Comparison of ENCODE assay signal across 10 cellular contexts in genomic region chr6:134169881-134170486, GRCh38.
DNase-seq lines count a peak whose midpoint lies in the region; ATAC-seq and TF ChIP-seq lines count a peak whose summit lies in the region.
"Had no signal": no experiment of that assay in that cellular context is flagged by ENCODE, and none has a peak within 500 bp of the region (broad histone marks: within the 10 kb centered on the region; RNA-seq: fewer than 3 reads in every experiment).

No MANE protein-coding gene starts in this region.

- H3K4me3 Mint-ChIP-seq in activated CD8-positive, alpha-beta memory T cell treated with anti-CD3 and anti-CD28 coated beads, Interleukin-2, amount 10 ng/mL, durations not matched to agents 7 days and 5 days: no peak overlapping the region

- H3K36me3 ChIP-seq in BJ (ENCODE audit: control insufficient read depth, insufficient read depth, low read length): peaks cover 17% of the 10 kb centered on the region
- peaks cover 54% of the 10 kb centered on the region for H3K36me3 ChIP-seq in SU-DHL-6 (ENCODE audit: low read length)
- H3K36me3 ChIP-seq in parathyroid adenoma (ENCODE audit: control insufficient read depth, insufficient read depth, low read length): peaks cover 63% of the 10 kb centered on the region

- H3K4me1 ChIP-seq in parathyroid adenoma: peaks cover 18% of the 10 kb centered on the region

- H3K27me3 ChIP-seq in BJ (ENCODE audit: control insufficient read depth, insufficient read depth, low read length) (no peaks in the 10 kb centered on the region), SU-DHL-6 (ENCODE audit: low read length) (no peaks in the 10 kb centered on the region), parathyroid adenoma (ENCODE audit: control insufficient read depth, insufficient read depth, low read length) (no peaks in the 10 kb centered on the region)

- H4K20me1 ChIP-seq in SU-DHL-6 (ENCODE audit: low read depth, low read length): peaks cover 24% of the 10 kb centered on the region

- no peak overlapping the region for H3K27ac Mint-ChIP-seq in activated CD8-positive, alpha-beta memory T cell treated with anti-CD3 and anti-CD28 coated beads, Interleukin-2, amount 10 ng/mL, durations not matched to agents 7 days and 5 days

- H3K4me3 ChIP-seq in BJ (ENCODE audit: low read depth, low read length) (peak overlapping the region; percentile 7), SU-DHL-6 (ENCODE audit: insufficient read depth, low read length, poor library complexity, severe bottlenecking) (peak overlapping the region; percentile 93), fibroblast of mammary gland (ENCODE audit: control insufficient read depth, low read depth, low read length) (peak overlapping the region; percentile 86), parathyroid adenoma (ENCODE audit: low read depth, low read length) (peak overlapping the region; percentile 100)

- H3K9ac ChIP-seq in SU-DHL-6 (ENCODE audit: low read length) (peak overlapping the region; percentile 86), parathyroid adenoma (peak overlapping the region; percentile 100)

- no peak for ATAC-seq in activated CD8-positive, alpha-beta memory T cell treated with anti-CD3 and anti-CD28 coated beads, Interleukin-2, amount 10 ng/mL, durations not matched to agents 7 days and 5 days

- peaks cover 35% of the 10 kb centered on the region for H3K36me3 Mint-ChIP-seq in activated CD8-positive, alpha-beta memory T cell treated with anti-CD3 and anti-CD28 coated beads, Interleukin-2, amount 10 ng/mL, durations not matched to agents 7 days and 5 days

- CTCF ChIA-PET in BJ (lab: Yijun Ruan, JAX): interaction anchor here (0.8 to 1.6 kb wide), 4 partner anchors 13 to 712 kb away, joined by 3 to 4 read pairs (median 4); no protein-coding TSS in a partner anchor
- CTCF ChIA-PET in activated CD8-positive, alpha-beta memory T cell treated with anti-CD3 and anti-CD28 coated beads, Interleukin-2, amount 10 ng/mL, durations not matched to agents 7 days and 5 days (lab: Charles Lee): no interaction called here

- H3K9me3 ChIP-seq in SU-DHL-6 (ENCODE audit: insufficient read depth, low read length) (no peaks in the 10 kb centered on the region), parathyroid adenoma (ENCODE audit: control insufficient read depth, low read length) (peaks cover 36% of the 10 kb centered on the region)

- H3K9me2 ChIP-seq in SU-DHL-6 (replicated peaks; ENCODE audit: insufficient read depth, low read length): no peaks in the 10 kb centered on the region

- H3K79me2 ChIP-seq in SU-DHL-6 (ENCODE audit: insufficient read depth, low read length): peaks cover 39% of the 10 kb centered on the region
- H3K79me2 ChIP-seq in parathyroid adenoma: peaks cover 51% of the 10 kb centered on the region

- H2AFZ ChIP-seq in SU-DHL-6 (ENCODE audit: low read depth, low read length, severe bottlenecking): no peak overlapping the region
- H2AFZ ChIP-seq in parathyroid adenoma: no peak overlapping the region

- H3F3A ChIP-seq in SU-DHL-6 (ENCODE audit: insufficient read depth): peaks cover 86% of the 10 kb centered on the region

- no peaks in the 10 kb centered on the region for H3K27me3 Mint-ChIP-seq in activated CD8-positive, alpha-beta memory T cell treated with anti-CD3 and anti-CD28 coated beads, Interleukin-2, amount 10 ng/mL, durations not matched to agents 7 days and 5 days

- peaks cover 16% of the 10 kb centered on the region for H3K4me1 Mint-ChIP-seq in activated CD8-positive, alpha-beta memory T cell treated with anti-CD3 and anti-CD28 coated beads, Interleukin-2, amount 10 ng/mL, durations not matched to agents 7 days and 5 days

- POLR2A ChIA-PET in BJ (lab: Charles Lee): no interaction called here

- no peak overlapping the region for H3K27ac ChIP-seq in SU-DHL-6 (ENCODE audit: low read depth, low read length)
- peak overlapping the region; percentile 100 for H3K27ac ChIP-seq in parathyroid adenoma

- H3K9me3 Mint-ChIP-seq in activated CD8-positive, alpha-beta memory T cell treated with anti-CD3 and anti-CD28 coated beads, Interleukin-2, amount 10 ng/mL, durations not matched to agents 7 days and 5 days (ENCODE audit: low read depth): no peaks in the 10 kb centered on the region

- no peak for DNase-seq in BJ (ENCODE audit: low read depth)
- peak; percentile 40 for DNase-seq in fibroblast of mammary gland (ENCODE audit: low read depth)
- DNase-seq in DMS153 treated with DMSO at 0.1 percent for 48 hours (lab: John Stamatoyannopoulos, UW; ENCODE audit: unreplicated experiment): no peak
- no peak for DNase-seq in activated effector memory CD4-positive, alpha-beta T cell treated with Interleukin-2 at 50 U/mL for 16 hours
- no peak for DNase-seq in activated CD8-positive, alpha-beta memory T cell treated with anti-CD3 and anti-CD28 coated beads, Interleukin-2, amount 10 ng/mL, durations not matched to agents 7 days and 5 days
- no peak for DNase-seq in NCI-H510A (lab: John Stamatoyannopoulos, UW)
- DNase-seq: kidney glomerular epithelial cell, NCI-H146 had no signal

- no peak for TF ChIP-seq CTCF in BJ (IDR thresholded peaks at IDR 0.05; ENCODE audit: insufficient read depth, low read depth, low read length)
- no peak for TF ChIP-seq CTCF in SU-DHL-6 (IDR thresholded peaks at IDR 0.05; ENCODE audit: insufficient read depth, low read length, poor library complexity, severe bottlenecking)
- TF ChIP-seq CTCF in fibroblast of mammary gland (conservative IDR thresholded peaks at IDR 0.05; ENCODE audit: control insufficient read depth, insufficient read depth, low read depth, low read length): no peak
- no peak for TF ChIP-seq CTCF in parathyroid adenoma (IDR thresholded peaks at IDR 0.05)

- H3K4me2 ChIP-seq in SU-DHL-6 (ENCODE audit: low read depth, low read length, poor library complexity, severe bottlenecking) (peak overlapping the region; percentile 91), parathyroid adenoma (ENCODE audit: low read length) (peak overlapping the region; percentile 83)

Comparison
In these comparisons a context has a peak if more than half of its experiments do, and no peak if none do; other contexts are left out.
1. H3K4me3 ChIP-seq: peak in every context shown above with its lines; median percentile 100 in parathyroid adenoma; 93 in SU-DHL-6; 86 in fibroblast of mammary gland; 7 in BJ.